In the genomic region with DNA sequence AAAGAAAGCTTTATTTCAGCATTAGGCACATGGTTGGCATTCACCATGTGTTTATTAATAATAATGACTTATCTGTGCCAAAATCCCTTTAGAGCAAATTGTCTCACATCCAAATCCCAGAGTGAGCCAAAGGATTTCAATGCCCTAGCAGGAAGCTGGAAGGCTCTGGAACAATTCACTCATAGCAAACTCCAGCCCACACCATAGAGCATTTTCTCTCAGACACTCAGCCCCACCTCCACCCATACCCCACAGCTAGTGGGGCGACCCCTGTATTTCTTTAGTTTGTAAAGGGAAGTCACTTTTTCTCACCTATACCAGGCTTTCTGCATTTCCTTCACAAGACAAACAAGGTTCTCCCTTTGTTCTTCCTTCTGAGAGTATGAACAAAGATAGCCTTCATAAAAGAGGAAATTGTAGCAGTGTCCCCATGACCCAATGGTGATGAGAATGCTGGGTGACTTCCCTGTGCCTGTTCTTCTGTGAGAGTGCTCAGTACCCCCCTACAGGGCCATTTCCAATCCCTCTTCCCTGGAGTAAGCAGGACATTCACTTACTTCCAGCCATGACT, we compare ENCODE assay signal across 11 cellular contexts.
DNase-seq lines count a peak whose midpoint lies in the region; ATAC-seq and TF ChIP-seq lines count a peak whose summit lies in the region.
"Had no signal": no experiment of that assay in that cellular context is flagged by ENCODE, and none has a peak within 500 bp of the region (broad histone marks: within the 10 kb centered on the region; RNA-seq: fewer than 3 reads in every experiment).

No MANE protein-coding gene starts in this region.

- peaks cover 4% of the 10 kb centered on the region for H3F3A ChIP-seq in smooth muscle cell (ENCODE audit: low read depth)

- no peaks in the 10 kb centered on the region for H3K79me2 ChIP-seq in smooth muscle cell (ENCODE audit: low read depth)

- peak overlapping the region; percentile 91 for H3K27ac ChIP-seq in caudate nucleus (ENCODE audit: low read depth, low read length)
- peak overlapping the region; percentile 46 for H3K27ac ChIP-seq in smooth muscle cell (ENCODE audit: low read depth)

- 83% methylated on average over 1 of the region's 1 CpG for WGBS in smooth muscle cell (ENCODE audit: low lambda C conversion rate)

- H3K4me3 ChIP-seq in smooth muscle cell, result no peak overlapping the region

- H3K4me1 Mint-ChIP-seq in activated T-cell treated with anti-CD3 and anti-CD28 coated beads, Interleukin-2, amount 50 U/mL, for 4 hours (ENCODE audit: low read depth), result no peaks in the 10 kb centered on the region

- no peak overlapping the region for H3K9ac ChIP-seq in smooth muscle cell (ENCODE audit: low read depth)

- H4K20me1 ChIP-seq in smooth muscle cell (ENCODE audit: low read depth), result no peaks in the 10 kb centered on the region

- H3K4me3 Mint-ChIP-seq in activated T-cell treated with anti-CD3 and anti-CD28 coated beads, Interleukin-2, amount 50 U/mL, for 4 hours, result no peak overlapping the region

- H2AFZ ChIP-seq in smooth muscle cell (ENCODE audit: low read depth), result no peak overlapping the region

- no peaks in the 10 kb centered on the region for H3K27me3 Mint-ChIP-seq in activated T-cell treated with anti-CD3 and anti-CD28 coated beads, Interleukin-2, amount 50 U/mL, for 4 hours (ENCODE audit: low read depth)

- no peaks in the 10 kb centered on the region for H3K9me3 ChIP-seq in smooth muscle cell (replicated peaks; ENCODE audit: low read depth)

- ATAC-seq in activated T-cell treated with anti-CD3 and anti-CD28 coated beads, Interleukin-2, amount 50 U/mL, for 4 hours, result no peak

- H3K9me3 Mint-ChIP-seq in activated T-cell treated with anti-CD3 and anti-CD28 coated beads, Interleukin-2, amount 50 U/mL, for 4 hours, result peaks cover 24% of the 10 kb centered on the region

- H3K36me3 ChIP-seq in smooth muscle cell (ENCODE audit: low read depth), result no peaks in the 10 kb centered on the region

- peak overlapping the region; percentile 73 for H3K4me2 ChIP-seq in smooth muscle cell

- peaks cover 9% of the 10 kb centered on the region for H3K4me1 ChIP-seq in smooth muscle cell (ENCODE audit: low read depth)

- no peaks in the 10 kb centered on the region for H3K27me3 ChIP-seq in smooth muscle cell (ENCODE audit: low read depth)

- peak; percentile 24 for DNase-seq in HCEC 1CT
- peak in 29 of 61 donors; percentile 9 to 68 (median 26) for DNase-seq in caudate nucleus (lab: John Stamatoyannopoulos, UW)
- DNase-seq in islet precursor cell, result peak; percentile 14
- DNase-seq in smooth muscle cell (lab: John Stamatoyannopoulos, UW; ENCODE audit: unreplicated experiment), result no peak
- DNase-seq in NK-92 treated with Interleukin-12 subunit alpha and Interleukin-12 subunit beta, amount 100 ng/mL, for 24 hours (lab: John Stamatoyannopoulos, UW), result no peak
- no peak for DNase-seq in stimulated activated CD4-positive, alpha-beta T cell treated with anti-CD3 and anti-CD28 coated beads, Interleukin-2, amount 100 ng/mL, for 24 hours
- DNase-seq in activated T-cell treated with anti-CD3 and anti-CD28 coated beads, Interleukin-2, amount 50 U/mL, for 4 hours, result no peak
- DNase-seq in HPDE6-E6E7 (ENCODE audit: extremely low spot score), result no peak
- DNase-seq: activated CD4-positive, alpha-beta T cell treated with anti-CD3 and anti-CD28 coated beads for 4 hours; KBM-7; NCI-H187 had no signal

- H3K36me3 Mint-ChIP-seq in activated T-cell treated with anti-CD3 and anti-CD28 coated beads, Interleukin-2, amount 50 U/mL, for 4 hours (ENCODE audit: insufficient read depth), result no peaks in the 10 kb centered on the region

- no peak for TF ChIP-seq CTCF in smooth muscle cell (IDR thresholded peaks at IDR 0.05; ENCODE audit: borderline replicate concordance, insufficient read depth, poor library complexity, severe bottlenecking)

Comparison
In these comparisons a context has a peak if more than half of its experiments do, and no peak if none do; other contexts are left out.
1. DNase-seq: peak in HCEC 1CT (single experiment) and islet precursor cell (single experiment); none in smooth muscle cell (single experiment), NK-92 treated with Interleukin-12 subunit alpha and Interleukin-12 subunit beta, amount 100 ng/mL, for 24 hours (single experiment), stimulated activated CD4-positive, alpha-beta T cell treated with anti-CD3 and anti-CD28 coated beads, Interleukin-2, amount 100 ng/mL, for 24 hours (0 of 2), activated T-cell treated with anti-CD3 and anti-CD28 coated beads, Interleukin-2, amount 50 U/mL, for 4 hours (single experiment) and HPDE6-E6E7 (single experiment).